ENCODE assay signal across 10 cellular contexts in the genomic region with DNA sequence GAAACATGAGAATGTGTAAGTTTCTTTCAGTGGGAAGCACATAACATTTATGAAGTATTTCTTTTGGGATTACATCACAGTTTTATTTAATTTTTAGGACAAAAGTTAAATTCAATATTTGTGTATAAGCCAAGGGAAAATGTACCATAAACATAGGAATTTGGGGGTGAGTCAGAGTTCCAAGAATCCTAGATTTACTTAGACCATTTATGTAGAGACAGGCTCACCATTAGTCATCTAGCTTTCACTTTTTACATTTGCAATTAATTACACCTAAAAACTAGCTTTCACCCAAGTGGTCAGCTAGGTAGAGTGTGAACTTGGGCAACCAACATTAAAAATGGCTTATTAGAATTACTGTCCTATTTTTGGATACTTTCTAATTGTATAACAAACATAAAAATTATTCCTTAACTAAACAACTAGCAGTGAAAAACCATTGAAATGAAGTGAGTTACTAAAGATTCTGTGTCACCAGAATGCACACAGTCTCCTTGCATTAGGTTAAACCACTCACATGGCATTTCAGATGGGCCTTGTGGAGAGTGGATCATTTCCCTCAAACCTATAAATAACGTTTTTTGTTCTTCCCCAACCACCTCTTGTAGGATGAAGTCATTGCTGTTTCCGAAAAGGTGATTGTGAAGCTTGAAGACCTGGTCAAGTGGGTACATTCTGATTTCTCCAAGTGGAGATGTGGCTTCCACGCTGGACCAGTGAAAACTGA. TPM values are rescaled to one million over a fixed set of nuclear protein-coding genes. Genes with fewer than 3 reads are reported as not detected.
A peak's percentile ranks its signal among the peaks of the same experiment; 100 is the strongest.
DNase-seq lines count a peak whose midpoint lies in the region; TF ChIP-seq lines count a peak whose summit lies in the region.
"Had no signal": no experiment of that assay in that cellular context is flagged by ENCODE, and none has a peak within 500 bp of the region (broad histone marks: within the 10 kb centered on the region; RNA-seq: fewer than 3 reads in every experiment).

No MANE protein-coding gene starts in this region.

- peak overlapping the region; percentile 15 to 39 for H3K27ac ChIP-seq in mucosa of rectum (ENCODE audit: low read depth in 2 of 2, low read length in 2 of 2)

- DNase-seq in AG08396 (ENCODE audit: low spot score): peak; percentile 18
- peak; percentile 62 for DNase-seq in HT1080 (ENCODE audit: low read depth)
- DNase-seq in astrocyte of the hippocampus (ENCODE audit: low read depth, low spot score): peak; percentile 65
- DNase-seq in HK-2 (ENCODE audit: unreplicated experiment): no peak
- DNase-seq in Ammon's horn (ENCODE audit: low spot score): no peak
- DNase-seq in NCI-H524 treated with DMSO at 0.1 percent for 48 hours (lab: John Stamatoyannopoulos, UW): no peak
- DNase-seq in lower leg skin (ENCODE audit: low spot score in 2 of 2): no peak
- DNase-seq: activated CD4-positive, alpha-beta T cell treated with anti-CD3 and anti-CD28 coated beads, Interleukin-2, amount 50 U/mL, for 4 hours; left ventricle myocardium superior had no signal

- H3K4me3 ChIP-seq in mucosa of rectum (ENCODE audit: low read length in 2 of 2) (no peak overlapping the region), lower leg skin (ENCODE audit: low read depth, poor library complexity, severe bottlenecking) (no peak overlapping the region)

- TF ChIP-seq CTCF in lower leg skin (IDR thresholded peaks at IDR 0.05): no peak

- H3K9me3 ChIP-seq in mucosa of rectum (ENCODE audit: control insufficient read depth in 2 of 2, low read length in 2 of 2): no peaks in the 10 kb centered on the region

- peaks cover 0 to 3% of the 10 kb centered on the region in 2 donors for H3K36me3 ChIP-seq in mucosa of rectum (ENCODE audit: control insufficient read depth in 2 of 2, insufficient read depth in 2 of 2, low read length in 2 of 2)

- no peaks in the 10 kb centered on the region for H3K27me3 ChIP-seq in mucosa of rectum (ENCODE audit: control insufficient read depth in 2 of 2, insufficient read depth in 2 of 2, low read length in 2 of 2)

- H3K9ac ChIP-seq in mucosa of rectum (ENCODE audit: low read depth in 1 of 2, low read length in 2 of 2): no peak overlapping the region

- intact Hi-C loops in lower leg skin (cut with DNase I; ENCODE audit: low total_unique reads): no loop called here

- no peak for TF ChIP-seq POLR2A in lower leg skin (IDR thresholded peaks at IDR 0.05)

- WGBS in lower leg skin, 2 donors: 84 to 86% methylated on average over 3 of the region's 3 CpGs

- H3K4me1 ChIP-seq in mucosa of rectum (ENCODE audit: control insufficient read depth in 2 of 2, insufficient read depth in 2 of 2, low read length in 2 of 2): peaks cover 14 to 27% of the 10 kb centered on the region in 2 donors

RNA-seq across cellular contexts. Expression of a gene that starts 38.2 kb away (rescaled TPM):
- total RNA-seq in HT1080 (2014; rRNA removed; shearing (Covaris generic)): 3.2 and 4.3 TPM in 2 replicates
- 2.5 and 3.1 TPM in 2 replicates for polyA plus RNA-seq in HT1080 (2015; cell fraction: cytosol; rRNA removed)
- polyA plus RNA-seq in HT1080 (2015; cell fraction: nucleus; rRNA removed): 3.9 and 5.2 TPM in 2 replicates
- 100 to 1,000 TPM in 1 of 4 donors, 10 to 100 TPM in 3; 47.2 to 127 (median 62.8) TPM for total RNA-seq in lower leg skin

Comparison
In these comparisons a context has a peak if more than half of its experiments do, and no peak if none do; other contexts are left out.
1. DNase-seq: peak in AG08396 (single experiment), HT1080 (single experiment) and astrocyte of the hippocampus (single experiment); none in HK-2 (single experiment), Ammon's horn (single experiment), NCI-H524 treated with DMSO at 0.1 percent for 48 hours (single experiment) and lower leg skin (0 of 2).